In genomic region chr7:155955367-155955635, GRCh38 we compare ENCODE assay signal across 34 cellular contexts.
"Had no signal": no experiment of that assay in that cellular context is flagged by ENCODE, and none has a peak within 500 bp of the region (broad histone marks: within the 10 kb centered on the region; RNA-seq: fewer than 3 reads in every experiment).

No MANE protein-coding gene starts in this region.

- DNase-seq: Karpas-422, Kasumi-1, KG1, MG63, MM.1S, MV-4-11, NCI-H1048, NCI-H1092, NCI-H1092 treated with DMSO at 0.1 percent for 48 hours, NCI-H1105, NCI-H1417, NCI-H1417 treated with DMSO at 0.1 percent for 48 hours, NCI-H1436, NCI-H1436 treated with DMSO at 0.1 percent for 48 hours, NCI-H146, NCI-H1694, NCI-H1694 treated with DMSO at 0.1 percent for 48 hours, NCI-H187, NCI-H187 treated with DMSO at 0.1 percent for 48 hours, NCI-H1930, NCI-H2029, NCI-H2029 treated with DMSO at 0.1 percent for 48 hours, NCI-H2081, NCI-H2081 treated with DMSO at 0.1 percent for 48 hours, NCI-H2107, NCI-H2171, NCI-H2171 treated with DMSO at 0.1 percent for 48 hours, NCI-H2227 treated with DMSO at 0.1 percent for 48 hours, NCI-H226, NCI-H345, NCI-H446, NCI-H446 treated with DMSO at 0.1 percent for 48 hours, NCI-H510A had no signal

- H3K9me3 ChIP-seq: MG63 had no signal

- H3K36me3 ChIP-seq: MG63 had no signal

- H3K27me3 ChIP-seq: MG63 had no signal

- H3K27ac ChIP-seq: KMS-11 had no signal

- H3K4me3 ChIP-seq: MG63 had no signal
